ENCODE assay signal across 15 cellular contexts in the genomic region with DNA sequence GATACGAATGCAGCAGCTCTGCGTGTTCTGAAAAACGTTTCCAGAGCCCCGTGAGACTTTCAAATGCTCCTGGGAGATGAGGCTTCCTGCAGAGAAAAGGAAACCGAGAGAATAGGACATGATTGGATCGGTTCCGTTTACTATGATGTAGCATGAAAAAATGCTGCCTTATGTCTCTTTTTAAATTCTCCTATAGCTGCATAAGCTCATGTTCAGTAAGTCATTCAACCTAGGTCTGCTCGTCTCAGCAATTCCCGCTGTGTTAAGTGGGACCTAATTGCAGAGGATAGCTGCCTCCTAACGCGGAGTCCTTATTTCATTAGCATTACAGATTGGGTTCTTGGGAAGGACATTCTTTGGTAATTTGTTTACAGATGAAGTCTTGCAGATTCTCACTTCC.
DNase-seq lines count a peak whose midpoint lies in the region; ATAC-seq, FAIRE-seq and TF ChIP-seq lines count a peak whose summit lies in the region.
"Had no signal": no experiment of that assay in that cellular context is flagged by ENCODE, and none has a peak within 500 bp of the region (broad histone marks: within the 10 kb centered on the region; RNA-seq: fewer than 3 reads in every experiment).

No MANE protein-coding gene starts in this region.

- H3K36me3 ChIP-seq in heart right ventricle (peaks cover 0 to 16% (median 0%) of the 10 kb centered on the region in 9 donors), left lung (peaks cover 0 to 17% of the 10 kb centered on the region in 2 donors), upper lobe of left lung (peaks cover 0 to 17% (median 3%) of the 10 kb centered on the region in 4 donors)

- H3K9me3 ChIP-seq in heart right ventricle (no peaks in the 10 kb centered on the region), left lung (no peaks in the 10 kb centered on the region), upper lobe of left lung (no peaks in the 10 kb centered on the region)
- H3K9me3 ChIP-seq: neutrophil had no signal

- no peak for TF ChIP-seq EP300 in upper lobe of left lung (IDR thresholded peaks at IDR 0.05)

- TF ChIP-seq CTCF in heart right ventricle (IDR thresholded peaks at IDR 0.05) (no peak), astrocyte of the spinal cord (IDR thresholded peaks at IDR 0.05; ENCODE audit: low read depth, low read length) (no peak), left lung (IDR thresholded peaks at IDR 0.05) (no peak), upper lobe of left lung (IDR thresholded peaks at IDR 0.05) (no peak)

- WGBS in heart right ventricle, 2 donors: 54 to 59% methylated on average over 11 of the region's 11 CpGs
- 60 to 69% methylated on average over 11 of the region's 11 CpGs for WGBS in upper lobe of left lung, 2 donors

- in situ Hi-C loops in astrocyte of the spinal cord (cut with HindIII; ENCODE audit: low sequenced_read_pairs): no loop called here

- FAIRE-seq in frontal cortex (lab: Jason Lieb, UNC): no peak
- FAIRE-seq: endometrium, HTR-8/SVneo had no signal

- H3K4me1 ChIP-seq in heart right ventricle: peaks cover 7 to 42% (median 21%) of the 10 kb centered on the region in 9 donors
- peaks cover 5 to 24% of the 10 kb centered on the region in 2 donors for H3K4me1 ChIP-seq in left lung
- peaks cover 14 to 30% (median 17%) of the 10 kb centered on the region in 4 donors for H3K4me1 ChIP-seq in upper lobe of left lung

- peak in 1 of 2 donors; percentile 27 for DNase-seq in heart right ventricle
- no peak for DNase-seq in Right ventricle myocardium inferior (ENCODE audit: missing footprints)
- peak; percentile 35 for DNase-seq in astrocyte of the spinal cord (ENCODE audit: low read depth, low spot score)
- DNase-seq in left lung: no peak
- DNase-seq in upper lobe of left lung: no peak
- DNase-seq in NCI-H2196 treated with DMSO at 0.1 percent for 48 hours (lab: John Stamatoyannopoulos, UW; ENCODE audit: unreplicated experiment): no peak
- DNase-seq in frontal cortex (ENCODE audit: low spot score in 2 of 2): no peak
- DNase-seq: ACHN, NCI-H524 treated with DMSO at 0.1 percent for 48 hours had no signal

- TF ChIP-seq POLR2A in upper lobe of left lung (IDR thresholded peaks at IDR 0.05): no peak

- ATAC-seq in heart right ventricle (peak in 5 of 8 donors; percentile 15 to 40 (median 26)), Right ventricle myocardium inferior (no peak), left lung (peak; percentile 29), upper lobe of left lung (ENCODE audit: low FRiP score in 2 of 2) (peak in 1 of 2 donors; percentile 38), HG03135 (IDR thresholded peaks at IDR 0.05; ENCODE audit: unreplicated experiment) (no peak)
- ATAC-seq: HCT116 had no signal

- intact Hi-C loops in heart right ventricle (cut with DNase I): loop anchor here in 1 of 10 donors (2.0 kb wide), 1 partner anchor 34 kb away; no protein-coding TSS in a partner anchor
- intact Hi-C loops in Right ventricle myocardium inferior (cut with DNase I): no loop called here
- intact Hi-C loops in left lung (cut with DNase I): no loop called here

- H3K27me3 ChIP-seq in heart right ventricle: no peaks in the 10 kb centered on the region
- no peaks in the 10 kb centered on the region for H3K27me3 ChIP-seq in left lung
- no peaks in the 10 kb centered on the region for H3K27me3 ChIP-seq in upper lobe of left lung
- H3K27me3 ChIP-seq: neutrophil had no signal

- H3K4me3 ChIP-seq in heart right ventricle (peak overlapping the region in 6 of 10 donors; percentile 10 to 33 (median 17)), astrocyte of the spinal cord (ENCODE audit: low read depth, low read length) (peak overlapping the region; percentile 12), left lung (no peak overlapping the region), upper lobe of left lung (peak overlapping the region in 3 of 4 donors; percentile 3 to 29 (median 15))

- H3K27ac ChIP-seq in heart right ventricle: peak overlapping the region in 5 of 10 donors; percentile 6 to 78 (median 42)
- H3K27ac ChIP-seq in left lung: peak overlapping the region; percentile 61 to 82
- H3K27ac ChIP-seq in upper lobe of left lung: peak overlapping the region; percentile 42 to 80 (median 75)
- H3K27ac ChIP-seq: neutrophil, RWPE1 had no signal

Comparison
In these comparisons a context has a peak if more than half of its experiments do, and no peak if none do; other contexts are left out.
1. ATAC-seq: peak in heart right ventricle (5 of 8) and left lung (single experiment); none in Right ventricle myocardium inferior (single experiment) and HG03135 (single experiment).
2. H3K4me3 ChIP-seq: peak in heart right ventricle (6 of 10), astrocyte of the spinal cord (single experiment) and upper lobe of left lung (3 of 4); none in left lung (0 of 2).